In the genomic region with DNA sequence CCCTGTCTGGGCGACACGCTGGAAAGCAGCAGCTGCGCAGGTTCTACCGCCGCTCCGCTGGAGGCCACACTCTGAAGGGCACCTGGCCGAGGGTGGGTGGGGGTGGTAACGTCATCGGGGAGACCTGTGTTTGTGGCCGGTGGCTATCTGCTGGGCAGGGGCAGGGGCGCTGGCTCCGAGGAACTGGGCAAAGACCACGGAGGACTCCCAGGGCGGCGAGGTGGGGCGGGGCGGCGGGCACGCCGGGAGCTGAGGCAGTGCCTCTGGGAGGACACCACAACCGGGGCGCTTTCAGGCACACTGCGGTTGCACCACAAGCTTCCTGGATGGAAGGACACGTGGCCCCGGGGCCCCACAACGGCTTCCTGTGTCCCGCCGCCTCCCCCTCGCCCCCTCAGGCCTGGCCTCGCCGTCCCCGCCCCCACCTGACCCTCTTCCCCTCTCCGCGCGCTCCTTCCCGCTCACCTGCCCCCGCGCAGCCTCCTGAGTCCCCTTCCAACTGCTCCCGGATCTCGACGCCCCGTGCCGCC, we compare ENCODE assay signal across 8 cellular contexts. TPM values are rescaled to one million over a fixed set of nuclear protein-coding genes. Genes with fewer than 3 reads are reported as not detected.
A peak's percentile ranks its signal among the peaks of the same experiment; 100 is the strongest.
DNase-seq lines count a peak whose midpoint lies in the region; ATAC-seq, FAIRE-seq and TF ChIP-seq lines count a peak whose summit lies in the region.

No MANE protein-coding gene starts in this region.

- H3K27ac ChIP-seq in A549 (peak overlapping the region; percentile 65 to 87; a peak in 5 of 6 replicates), gastroesophageal sphincter (peak overlapping the region in 3 of 4 donors; percentile 52 to 77 (median 70)), psoas muscle (no peak overlapping the region), urinary bladder (ENCODE audit: low read depth) (peak overlapping the region; percentile 91)

- H3K4me1 ChIP-seq in A549: no peaks in the 10 kb centered on the region
- H3K4me1 ChIP-seq in gastroesophageal sphincter: peaks cover 0 to 30% (median 0%) of the 10 kb centered on the region in 3 donors
- peaks cover 4% of the 10 kb centered on the region for H3K4me1 ChIP-seq in psoas muscle
- H3K4me1 ChIP-seq in urinary bladder (ENCODE audit: insufficient read depth): no peaks in the 10 kb centered on the region

- TF ChIP-seq POLR2A in A549 (IDR thresholded peaks at IDR 0.05; ENCODE audit: low read length) (no peak), GM18526 (IDR thresholded peaks at IDR 0.05; ENCODE audit: extremely low read depth, insufficient read length) (peak; percentile 66), gastroesophageal sphincter (IDR thresholded peaks at IDR 0.05) (no peak)

- DNase-seq in A549 (ENCODE audit: low read depth in 1 of 2, low spot score in 1 of 2): no peak
- DNase-seq in NOMO-1 treated with dmso at 0.1 percent for 144 hours (lab: John Stamatoyannopoulos, UW; ENCODE audit: unreplicated experiment): peak; percentile 90
- DNase-seq in activated T-cell treated with anti-CD3 and anti-CD28 coated beads, Interleukin-2, amount 50 U/mL, for 4 hours: peak; percentile 74
- peak; percentile 77 to 82 for DNase-seq in psoas muscle

- peak overlapping the region; percentile 100 for H3K4me3 Mint-ChIP-seq in activated T-cell treated with anti-CD3 and anti-CD28 coated beads, Interleukin-2, amount 50 U/mL, for 4 hours

- no peak for FAIRE-seq in A549 (lab: Jason Lieb, UNC)

- no peaks in the 10 kb centered on the region for H3K9me3 Mint-ChIP-seq in activated T-cell treated with anti-CD3 and anti-CD28 coated beads, Interleukin-2, amount 50 U/mL, for 4 hours

- no peaks in the 10 kb centered on the region for H3K9me3 ChIP-seq in A549
- no peaks in the 10 kb centered on the region for H3K9me3 ChIP-seq in gastroesophageal sphincter
- H3K9me3 ChIP-seq in psoas muscle: no peaks in the 10 kb centered on the region

- peak overlapping the region; percentile 88 for H3K4me2 ChIP-seq in A549

- H3K36me3 ChIP-seq in gastroesophageal sphincter (no peaks in the 10 kb centered on the region), psoas muscle (ENCODE audit: insufficient read depth in 1 of 2, low read depth in 1 of 2) (no peaks in the 10 kb centered on the region), urinary bladder (ENCODE audit: insufficient read depth) (no peaks in the 10 kb centered on the region)

- POLR2A ChIA-PET in A549 (lab: Yijun Ruan, JAX): no interaction called here

- H3K27me3 ChIP-seq in gastroesophageal sphincter (peaks cover 36% of the 10 kb centered on the region), psoas muscle (ENCODE audit: insufficient read depth in 3 of 3, low read length in 2 of 3) (peaks cover 0 to 40% (median 17%) of the 10 kb centered on the region in 3 donors)

- no peaks in the 10 kb centered on the region for H3K27me3 Mint-ChIP-seq in activated T-cell treated with anti-CD3 and anti-CD28 coated beads, Interleukin-2, amount 50 U/mL, for 4 hours (ENCODE audit: low read depth)

- CTCF ChIA-PET in A549 (lab: Yijun Ruan, JAX): no interaction called here

- no peak for TF ChIP-seq RAD21 in A549 (conservative IDR thresholded peaks at IDR 0.05 in 1 of 2, IDR thresholded peaks at IDR 0.05 in 1 of 2)

- H3K4me1 Mint-ChIP-seq in activated T-cell treated with anti-CD3 and anti-CD28 coated beads, Interleukin-2, amount 50 U/mL, for 4 hours (ENCODE audit: low read depth): peaks cover 63% of the 10 kb centered on the region

- H3K36me3 Mint-ChIP-seq in activated T-cell treated with anti-CD3 and anti-CD28 coated beads, Interleukin-2, amount 50 U/mL, for 4 hours (ENCODE audit: insufficient read depth): peaks cover 6% of the 10 kb centered on the region

- TF ChIP-seq EP300 in A549 (IDR thresholded peaks at IDR 0.05): no peak
- TF ChIP-seq EP300 in gastroesophageal sphincter (IDR thresholded peaks at IDR 0.05): no peak

- ATAC-seq in A549 (peak; percentile 39 to 56; a peak in 3 of 6 replicates), HG03039 (IDR thresholded peaks at IDR 0.05; ENCODE audit: unreplicated experiment) (peak; percentile 44), gastroesophageal sphincter (peak; percentile 46), psoas muscle (peak; percentile 38 to 67 (median 51))
- ATAC-seq in activated T-cell treated with anti-CD3 and anti-CD28 coated beads, Interleukin-2, amount 50 U/mL, for 4 hours: peak; percentile 49 to 55

- 76% methylated on average over 4 of the region's 43 CpGs for WGBS in A549 (ENCODE audit: missing lambda C conversion rate)
- WGBS in gastroesophageal sphincter (ENCODE audit: low coverage in 1 of 2), 2 donors: no CpG with 5 or more reads among the region's 43 CpGs
- 10 to 17% (median 12%) methylated on average over 22 to 43 of the region's 43 CpGs for WGBS in psoas muscle, 3 donors
- 7% methylated on average over 43 of the region's 43 CpGs for WGBS in urinary bladder

- H3K4me3 ChIP-seq in A549 (peak overlapping the region; percentile 61), gastroesophageal sphincter (peak overlapping the region; percentile 49 to 65), psoas muscle (peak overlapping the region; percentile 74), urinary bladder (ENCODE audit: low read depth, low read length) (peak overlapping the region; percentile 79)

- intact Hi-C loops in psoas muscle (cut with DNase I): no loop called here

- TF ChIP-seq CTCF in A549 (IDR thresholded peaks at IDR 0.05): no peak
- no peak for TF ChIP-seq CTCF in gastroesophageal sphincter (IDR thresholded peaks at IDR 0.05)
- no peak for TF ChIP-seq CTCF in psoas muscle (IDR thresholded peaks at IDR 0.05)

TF ChIP-seq in A549, 52 proteins besides CTCF, POLR2A, EP300 and RAD21:
- TF ChIP-seq, protein P1, sequence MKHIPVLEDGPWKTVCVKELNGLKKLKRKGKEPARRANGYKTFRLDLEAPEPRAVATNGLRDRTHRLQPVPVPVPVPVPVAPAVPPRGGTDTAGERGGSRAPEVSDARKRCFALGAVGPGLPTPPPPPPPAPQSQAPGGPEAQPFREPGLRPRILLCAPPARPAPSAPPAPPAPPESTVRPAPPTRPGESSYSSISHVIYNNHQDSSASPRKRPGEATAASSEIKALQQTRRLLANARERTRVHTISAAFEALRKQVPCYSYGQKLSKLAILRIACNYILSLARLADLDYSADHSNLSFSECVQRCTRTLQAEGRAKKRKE (CRISPR knock-in tag; IDR thresholded peaks at IDR 0.05; ENCODE audit: low read depth): no peak
- TF ChIP-seq ZC3H11A (IDR thresholded peaks at IDR 0.05): no peak
- TF ChIP-seq GATA3 (IDR thresholded peaks at IDR 0.05; ENCODE audit: borderline replicate concordance): no peak
- TF ChIP-seq EHF (CRISPR knock-in tag; IDR thresholded peaks at IDR 0.05): no peak
- TF ChIP-seq RFX5 (IDR thresholded peaks at IDR 0.05): no peak
- TF ChIP-seq TFCP2L1 (CRISPR knock-in tag; IDR thresholded peaks at IDR 0.05): no peak
- TF ChIP-seq, protein P2, sequence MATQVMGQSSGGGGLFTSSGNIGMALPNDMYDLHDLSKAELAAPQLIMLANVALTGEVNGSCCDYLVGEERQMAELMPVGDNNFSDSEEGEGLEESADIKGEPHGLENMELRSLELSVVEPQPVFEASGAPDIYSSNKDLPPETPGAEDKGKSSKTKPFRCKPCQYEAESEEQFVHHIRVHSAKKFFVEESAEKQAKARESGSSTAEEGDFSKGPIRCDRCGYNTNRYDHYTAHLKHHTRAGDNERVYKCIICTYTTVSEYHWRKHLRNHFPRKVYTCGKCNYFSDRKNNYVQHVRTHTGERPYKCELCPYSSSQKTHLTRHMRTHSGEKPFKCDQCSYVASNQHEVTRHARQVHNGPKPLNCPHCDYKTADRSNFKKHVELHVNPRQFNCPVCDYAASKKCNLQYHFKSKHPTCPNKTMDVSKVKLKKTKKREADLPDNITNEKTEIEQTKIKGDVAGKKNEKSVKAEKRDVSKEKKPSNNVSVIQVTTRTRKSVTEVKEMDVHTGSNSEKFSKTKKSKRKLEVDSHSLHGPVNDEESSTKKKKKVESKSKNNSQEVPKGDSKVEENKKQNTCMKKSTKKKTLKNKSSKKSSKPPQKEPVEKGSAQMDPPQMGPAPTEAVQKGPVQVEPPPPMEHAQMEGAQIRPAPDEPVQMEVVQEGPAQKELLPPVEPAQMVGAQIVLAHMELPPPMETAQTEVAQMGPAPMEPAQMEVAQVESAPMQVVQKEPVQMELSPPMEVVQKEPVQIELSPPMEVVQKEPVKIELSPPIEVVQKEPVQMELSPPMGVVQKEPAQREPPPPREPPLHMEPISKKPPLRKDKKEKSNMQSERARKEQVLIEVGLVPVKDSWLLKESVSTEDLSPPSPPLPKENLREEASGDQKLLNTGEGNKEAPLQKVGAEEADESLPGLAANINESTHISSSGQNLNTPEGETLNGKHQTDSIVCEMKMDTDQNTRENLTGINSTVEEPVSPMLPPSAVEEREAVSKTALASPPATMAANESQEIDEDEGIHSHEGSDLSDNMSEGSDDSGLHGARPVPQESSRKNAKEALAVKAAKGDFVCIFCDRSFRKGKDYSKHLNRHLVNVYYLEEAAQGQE (IDR thresholded peaks at IDR 0.05): no peak
- TF ChIP-seq HDAC2 (IDR thresholded peaks at IDR 0.05): no peak

RNA-seq across cellular contexts. Expression of a gene that starts 3.3 kb away (rescaled TPM):
- polyA plus RNA-seq in A549 (2011; rRNA removed) (3.4 and 3.6 TPM in 2 replicates), A549 (2017; fragmentation: RNase III; extraction: RNeasy Plus Mini Kit Qiagen cat#74134 plus additional on column Dnase treatment) (1.3 to 1.7 TPM (median 1.6 TPM) in 3 replicates), psoas muscle (under 1 TPM; 0.31 to 0.59 (median 0.51) TPM), urinary bladder (14.4 TPM)
- 0.83 and 0.96 TPM in 2 replicates for polyA plus RNA-seq in A549 (2012; cell fraction: cytosol; rRNA removed)
- 0.47 and 0.83 TPM in 2 replicates for polyA plus RNA-seq in A549 (2012; cell fraction: nucleus; rRNA removed)
- 3.3 and 3.4 TPM in 2 replicates for polyA minus RNA-seq in A549 (2011; rRNA and poly(A)+ RNA removed)
- total RNA-seq in activated T-cell treated with anti-CD3 and anti-CD28 coated beads, Interleukin-2, amount 50 U/mL, for 4 hours: 100 to 1,000 TPM; 127 to 158 (median 134) TPM
- total RNA-seq in gastroesophageal sphincter (10 to 100 TPM in 1 of 4 donors, 1 to 10 TPM in 3; 1.4 to 16.6 (median 6.4) TPM), psoas muscle (1 to 10 TPM; 1.2 to 2.1 (median 1.7) TPM), urinary bladder (23.9 TPM)

RNA-seq across cellular contexts. Expression of a gene that starts 23.8 kb away (rescaled TPM):
- polyA plus RNA-seq in A549 (2011; rRNA removed) (0.23 and 0.28 TPM in 2 replicates), A549 (2017; fragmentation: RNase III; extraction: RNeasy Plus Mini Kit Qiagen cat#74134 plus additional on column Dnase treatment) (0.22 to 0.43 TPM (median 0.42 TPM) in 3 replicates), psoas muscle (under 1 TPM; 0.24 to 0.90 (median 0.25) TPM), urinary bladder (4.9 TPM)
- 0.04 and 0.09 TPM in 2 replicates for polyA plus RNA-seq in A549 (2012; cell fraction: cytosol; rRNA removed)
- not detected in 2 replicates for polyA plus RNA-seq in A549 (2012; cell fraction: nucleus; rRNA removed)
- 0.08 TPM in 1 of 2 replicates, not detected in the other for polyA minus RNA-seq in A549 (2011; rRNA and poly(A)+ RNA removed)
- total RNA-seq in activated T-cell treated with anti-CD3 and anti-CD28 coated beads, Interleukin-2, amount 50 U/mL, for 4 hours: 1 to 10 TPM; 1.2 to 2.3 (median 1.8) TPM
- total RNA-seq in gastroesophageal sphincter (10 to 100 TPM in 1 of 4 donors, 1 to 10 TPM in 1, under 1 TPM in 1, not detected in 1; 0.42 to 13.1 (median 4.7) TPM), psoas muscle (1 to 10 TPM in 1 of 4 donors, under 1 TPM in 3; 0.41 to 2.2 (median 0.61) TPM), urinary bladder (0.26 TPM)

Comparison
In these comparisons a context has a peak if more than half of its experiments do, and no peak if none do; other contexts are left out.
1. DNase-seq: peak in NOMO-1 treated with dmso at 0.1 percent for 144 hours (single experiment), activated T-cell treated with anti-CD3 and anti-CD28 coated beads, Interleukin-2, amount 50 U/mL, for 4 hours (single experiment) and psoas muscle (2 of 2); none in A549 (0 of 2).
2. Peak in every context shown above with its lines, with median percentiles within 50 percentile points of each other: ATAC-seq and H3K4me3 ChIP-seq.